ENCODE assay signal across 9 cellular contexts in the genomic region with DNA sequence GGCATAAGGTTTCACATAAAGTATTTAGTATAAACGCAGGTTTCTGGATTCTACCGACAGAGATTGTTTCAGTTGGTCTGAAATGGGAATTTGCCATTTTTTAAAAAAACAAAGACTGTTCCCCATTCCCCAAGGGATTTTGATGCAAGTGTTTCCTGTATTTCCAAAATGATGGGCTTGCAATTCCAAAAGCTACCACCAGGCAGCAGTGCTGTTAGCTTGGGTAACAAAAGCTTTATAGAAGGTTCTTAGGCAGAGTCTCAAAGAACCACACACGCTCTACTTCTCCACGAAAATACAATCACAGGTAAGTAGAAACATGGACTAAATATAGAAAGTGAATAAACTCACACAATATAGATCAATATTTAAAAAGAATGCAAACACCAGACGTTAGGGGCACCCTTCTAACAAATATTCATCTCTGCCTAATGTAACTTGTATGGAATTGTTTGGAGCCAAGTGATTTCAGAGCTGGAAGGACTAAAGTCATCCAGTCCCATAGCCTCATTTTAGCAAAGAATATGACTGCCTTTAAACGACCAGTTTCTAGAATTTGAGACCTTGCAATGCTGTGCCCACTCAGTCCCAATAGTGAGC.
DNase-seq lines count a peak whose midpoint lies in the region; ATAC-seq and TF ChIP-seq lines count a peak whose summit lies in the region.
"Had no signal": no experiment of that assay in that cellular context is flagged by ENCODE, and none has a peak within 500 bp of the region (broad histone marks: within the 10 kb centered on the region; RNA-seq: fewer than 3 reads in every experiment).

No MANE protein-coding gene starts in this region.

- H3K4me1 Mint-ChIP-seq in activated CD4-positive, alpha-beta T cell treated with anti-CD3 and anti-CD28 coated beads, Interleukin-2, amount 10 ng/mL, durations not matched to agents 24 days and 14 days = no peaks in the 10 kb centered on the region

- no peak overlapping the region for H3K4me3 Mint-ChIP-seq in activated CD4-positive, alpha-beta T cell treated with anti-CD3 and anti-CD28 coated beads, Interleukin-2, amount 10 ng/mL, durations not matched to agents 24 days and 14 days
- H3K4me3 Mint-ChIP-seq: activated naive CD8-positive, alpha-beta T cell had no signal

- TF ChIP-seq CTCF in smooth muscle cell (IDR thresholded peaks at IDR 0.05; ENCODE audit: borderline replicate concordance, insufficient read depth, poor library complexity, severe bottlenecking) = peak; percentile 92

- no peak overlapping the region for H3K9ac ChIP-seq in smooth muscle cell (ENCODE audit: low read depth)

- ATAC-seq in HG03139 (IDR thresholded peaks at IDR 0.05; ENCODE audit: unreplicated experiment) (no peak), HG02973 (IDR thresholded peaks at IDR 0.05; ENCODE audit: unreplicated experiment) (no peak)

- H4K20me1 ChIP-seq in smooth muscle cell (ENCODE audit: low read depth) = no peaks in the 10 kb centered on the region

- H3K9me3 Mint-ChIP-seq in activated CD4-positive, alpha-beta T cell treated with anti-CD3 and anti-CD28 coated beads, Interleukin-2, amount 10 ng/mL, durations not matched to agents 24 days and 14 days = no peaks in the 10 kb centered on the region

- no peak overlapping the region for H2AFZ ChIP-seq in smooth muscle cell (ENCODE audit: low read depth)

- intact Hi-C loops in activated CD4-positive, alpha-beta T cell treated with anti-CD3 and anti-CD28 coated beads, Interleukin-2, amount 10 ng/mL, durations not matched to agents 24 days and 14 days (cut with micrococcal nuclease) = loop anchor here (1.0 kb wide), 1 partner anchor 154 kb away; the partner anchor contains the start of gene SPOCK1

- 22% methylated on average over 6 of the region's 6 CpGs for WGBS in smooth muscle cell (ENCODE audit: low lambda C conversion rate)

- peak; percentile 72 for DNase-seq in activated CD4-positive, alpha-beta T cell treated with anti-CD3 and anti-CD28 coated beads, Interleukin-2, amount 10 ng/mL, durations not matched to agents 24 days and 14 days
- no peak for DNase-seq in activated CD4-positive, alpha-beta T cell treated with anti-CD3 and anti-CD28 coated beads for 1 hour
- peak; percentile 16 for DNase-seq in LoVo (ENCODE audit: low spot score)
- peak; percentile 24 for DNase-seq in SW480 (ENCODE audit: low spot score)
- DNase-seq in germinal center (ENCODE audit: low spot score) = peak; percentile 13
- DNase-seq in smooth muscle cell (lab: John Stamatoyannopoulos, UW; ENCODE audit: unreplicated experiment) = no peak

- no peaks in the 10 kb centered on the region for H3K9me3 ChIP-seq in smooth muscle cell (replicated peaks; ENCODE audit: low read depth)

- H3K27ac Mint-ChIP-seq in activated CD4-positive, alpha-beta T cell treated with anti-CD3 and anti-CD28 coated beads, Interleukin-2, amount 10 ng/mL, durations not matched to agents 24 days and 14 days = no peak overlapping the region
- H3K27ac Mint-ChIP-seq: activated naive CD8-positive, alpha-beta T cell had no signal

- H3K79me2 ChIP-seq in smooth muscle cell (ENCODE audit: low read depth) = no peaks in the 10 kb centered on the region

- H3K27me3 ChIP-seq in smooth muscle cell (ENCODE audit: low read depth) = peaks cover 6% of the 10 kb centered on the region

- H3F3A ChIP-seq in smooth muscle cell (ENCODE audit: low read depth) = no peaks in the 10 kb centered on the region

- peaks cover 10% of the 10 kb centered on the region for H3K4me1 ChIP-seq in smooth muscle cell (ENCODE audit: low read depth)

- H3K4me3 ChIP-seq in smooth muscle cell = no peak overlapping the region

- H3K4me2 ChIP-seq in smooth muscle cell = no peak overlapping the region

- no peaks in the 10 kb centered on the region for H3K27me3 Mint-ChIP-seq in activated CD4-positive, alpha-beta T cell treated with anti-CD3 and anti-CD28 coated beads, Interleukin-2, amount 10 ng/mL, durations not matched to agents 24 days and 14 days

- no peak overlapping the region for H3K27ac ChIP-seq in smooth muscle cell (ENCODE audit: low read depth)

- H3K36me3 Mint-ChIP-seq in activated CD4-positive, alpha-beta T cell treated with anti-CD3 and anti-CD28 coated beads, Interleukin-2, amount 10 ng/mL, durations not matched to agents 24 days and 14 days (ENCODE audit: low read depth) = no peaks in the 10 kb centered on the region
- H3K36me3 Mint-ChIP-seq: activated naive CD8-positive, alpha-beta T cell had no signal

- H3K36me3 ChIP-seq in smooth muscle cell (ENCODE audit: low read depth) = no peaks in the 10 kb centered on the region

Comparison
In these comparisons a context has a peak if more than half of its experiments do, and no peak if none do; other contexts are left out.
1. DNase-seq: peak in activated CD4-positive, alpha-beta T cell treated with anti-CD3 and anti-CD28 coated beads, Interleukin-2, amount 10 ng/mL, durations not matched to agents 24 days and 14 days (single experiment), LoVo (single experiment), SW480 (single experiment) and germinal center (single experiment); none in activated CD4-positive, alpha-beta T cell treated with anti-CD3 and anti-CD28 coated beads for 1 hour (single experiment) and smooth muscle cell (single experiment).